ENCODE assay signal across 19 cellular contexts in the genomic region with DNA sequence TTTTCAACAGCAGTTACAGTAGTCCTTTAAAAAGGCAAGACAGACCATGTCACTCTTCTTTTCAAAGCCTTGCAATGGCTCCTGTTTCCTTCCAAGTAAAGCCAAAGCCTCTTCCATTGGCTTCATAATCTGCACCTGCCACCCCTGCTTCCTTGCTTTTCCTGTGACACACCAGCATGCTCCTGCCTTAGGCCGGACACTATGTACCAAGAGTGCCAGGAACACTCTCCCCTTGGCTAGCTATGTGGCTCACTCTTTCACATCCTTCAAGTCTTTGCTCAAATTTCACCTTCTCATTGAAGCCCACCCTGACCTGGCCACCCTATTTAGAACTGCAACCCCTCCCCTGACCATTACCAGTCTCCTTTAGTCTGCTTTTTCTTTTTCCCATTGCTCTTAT. TPM values are rescaled to one million over a fixed set of nuclear protein-coding genes. Genes with fewer than 3 reads are reported as not detected.
DNase-seq lines count a peak whose midpoint lies in the region; ATAC-seq and TF ChIP-seq lines count a peak whose summit lies in the region.
"Had no signal": no experiment of that assay in that cellular context is flagged by ENCODE, and none has a peak within 500 bp of the region (broad histone marks: within the 10 kb centered on the region; RNA-seq: fewer than 3 reads in every experiment).

No MANE protein-coding gene starts in this region.

- no peak overlapping the region for H3K14ac ChIP-seq in mesenchymal stem cell (ENCODE audit: low read length in 2 of 2)

- no peak overlapping the region for H3K9ac ChIP-seq in mesenchymal stem cell (ENCODE audit: low read length)
- H3K9ac ChIP-seq: BLaER1 had no signal

- no peak overlapping the region for H4K8ac ChIP-seq in mesenchymal stem cell (ENCODE audit: low read length)

- peak overlapping the region; percentile 58 for H2AK5ac ChIP-seq in mesenchymal stem cell (ENCODE audit: low read length, severe bottlenecking)

- H3K4me1 ChIP-seq in mesenchymal stem cell (ENCODE audit: control insufficient read depth, insufficient read depth, low read depth, low read length) (peaks cover 10% of the 10 kb centered on the region), thoracic aorta (ENCODE audit: control insufficient read depth in 1 of 2, low read depth in 2 of 2) (peaks cover 18 to 82% of the 10 kb centered on the region in 2 donors)
- H3K4me1 ChIP-seq: Caco-2, HAP-1 had no signal

- H2BK15ac ChIP-seq in mesenchymal stem cell (ENCODE audit: low read depth, poor library complexity, severe bottlenecking), result no peak overlapping the region

- no peak overlapping the region for H4K91ac ChIP-seq in mesenchymal stem cell (ENCODE audit: low read length)

- H3K79me1 ChIP-seq in mesenchymal stem cell (replicated peaks; ENCODE audit: low read length, poor library complexity, severe bottlenecking), result no peaks in the 10 kb centered on the region

- H3K36me3 ChIP-seq in mesenchymal stem cell (ENCODE audit: control insufficient read depth in 1 of 2, insufficient read depth in 2 of 2, low read depth in 1 of 2, low read length in 2 of 2), result peaks cover 0 to 4% of the 10 kb centered on the region in 2 experiments
- no peaks in the 10 kb centered on the region for H3K36me3 ChIP-seq in thoracic aorta
- H3K36me3 ChIP-seq: BLaER1, HAP-1 had no signal

- H3K18ac ChIP-seq in mesenchymal stem cell (ENCODE audit: low read depth in 1 of 2, low read length in 2 of 2), result no peak overlapping the region

- intact Hi-C loops in activated CD4-positive, alpha-beta T cell treated with anti-CD3 and anti-CD28 coated beads, Interleukin-2, amount 10 ng/mL, durations not matched to agents 24 days and 14 days (cut with micrococcal nuclease), result no loop called here
- intact Hi-C loops in sciatic nerve (cut with DNase I), result no loop called here

- H2AFZ ChIP-seq in mesenchymal stem cell (ENCODE audit: low read depth, low read length), result no peak overlapping the region

- H3K36me3 Mint-ChIP-seq in activated CD4-positive, alpha-beta T cell treated with anti-CD3 and anti-CD28 coated beads, Interleukin-2, amount 10 ng/mL, durations not matched to agents 24 days and 14 days (ENCODE audit: low read depth), result no peaks in the 10 kb centered on the region
- H3K36me3 Mint-ChIP-seq: CD4-positive, CD25-positive, alpha-beta regulatory T cell; CD8-positive, alpha-beta T cell had no signal

- H3K4ac ChIP-seq in mesenchymal stem cell (ENCODE audit: low read depth in 1 of 2, low read length in 2 of 2), result no peak overlapping the region

- H3K27me3 ChIP-seq in mesenchymal stem cell (ENCODE audit: control insufficient read depth in 1 of 2, insufficient read depth in 1 of 2, low read length in 2 of 2) (no peaks in the 10 kb centered on the region), thoracic aorta (replicated peaks; ENCODE audit: insufficient read depth) (no peaks in the 10 kb centered on the region)
- H3K27me3 ChIP-seq: BLaER1 had no signal

- no peak overlapping the region for H3K4me2 ChIP-seq in mesenchymal stem cell (ENCODE audit: low read length, poor library complexity, severe bottlenecking)
- H3K4me2 ChIP-seq: BLaER1 had no signal

- DNase-seq in activated CD4-positive, alpha-beta T cell treated with anti-CD3 and anti-CD28 coated beads, Interleukin-2, amount 10 ng/mL, durations not matched to agents 24 days and 14 days, result peak; percentile 42
- DNase-seq in activated CD4-positive, alpha-beta T cell treated with anti-CD3 and anti-CD28 coated beads, Interleukin-2, amount 50 U/mL, for 48 hours, result no peak
- DNase-seq in mesenchymal stem cell (no peak), thoracic aorta (ENCODE audit: low spot score) (no peak), sciatic nerve (ENCODE audit: low spot score) (no peak), cerebellar cortex (ENCODE audit: low spot score) (no peak)
- DNase-seq: Caco-2; CD4-positive, CD25-positive, alpha-beta regulatory T cell; CD8-positive, alpha-beta T cell; DMS153; DND-41; GOT3; HFFc6 had no signal

- H2BK120ac ChIP-seq in mesenchymal stem cell (ENCODE audit: low read depth, low read length), result no peak overlapping the region

- H2BK12ac ChIP-seq in mesenchymal stem cell (ENCODE audit: low read length in 2 of 2), result no peak overlapping the region

- H2BK5ac ChIP-seq in mesenchymal stem cell (ENCODE audit: low read depth, low read length, poor library complexity, severe bottlenecking), result no peak overlapping the region

- H3K9me3 Mint-ChIP-seq in activated CD4-positive, alpha-beta T cell treated with anti-CD3 and anti-CD28 coated beads, Interleukin-2, amount 10 ng/mL, durations not matched to agents 24 days and 14 days, result no peaks in the 10 kb centered on the region
- H3K9me3 Mint-ChIP-seq: CD4-positive, CD25-positive, alpha-beta regulatory T cell; CD8-positive, alpha-beta T cell; HFFc6 had no signal

- no peak overlapping the region for H3K4me3 ChIP-seq in mesenchymal stem cell (ENCODE audit: insufficient read depth in 1 of 2, low read depth in 1 of 2, low read length in 2 of 2)
- H3K4me3 ChIP-seq in thoracic aorta, result no peak overlapping the region
- H3K4me3 ChIP-seq: BLaER1, HAP-1 had no signal

- H3K4me3 Mint-ChIP-seq in activated CD4-positive, alpha-beta T cell treated with anti-CD3 and anti-CD28 coated beads, Interleukin-2, amount 10 ng/mL, durations not matched to agents 24 days and 14 days, result no peak overlapping the region
- H3K4me3 Mint-ChIP-seq: B cell; CD4-positive, CD25-positive, alpha-beta regulatory T cell; CD8-positive, alpha-beta T cell; HFFc6 had no signal

- H3K4me1 Mint-ChIP-seq in activated CD4-positive, alpha-beta T cell treated with anti-CD3 and anti-CD28 coated beads, Interleukin-2, amount 10 ng/mL, durations not matched to agents 24 days and 14 days, result no peaks in the 10 kb centered on the region

- no peak overlapping the region for H3K27ac ChIP-seq in mesenchymal stem cell (ENCODE audit: low read length, poor library complexity, severe bottlenecking)
- peak overlapping the region; percentile 87 to 91 for H3K27ac ChIP-seq in thoracic aorta
- H3K27ac ChIP-seq: 22Rv1, BLaER1, C4-2B had no signal

- no peak for TF ChIP-seq CTCF in thoracic aorta (IDR thresholded peaks at IDR 0.05)

- 97% methylated on average over 1 of the region's 1 CpG for WGBS in mesenchymal stem cell

- H3K9me3 ChIP-seq in mesenchymal stem cell (ENCODE audit: control insufficient read depth, low read length) (no peaks in the 10 kb centered on the region), thoracic aorta (no peaks in the 10 kb centered on the region)
- H3K9me3 ChIP-seq: BLaER1, Caco-2, HAP-1 had no signal

- no peak overlapping the region for H3K27ac Mint-ChIP-seq in activated CD4-positive, alpha-beta T cell treated with anti-CD3 and anti-CD28 coated beads, Interleukin-2, amount 10 ng/mL, durations not matched to agents 24 days and 14 days
- H3K27ac Mint-ChIP-seq: B cell; CD4-positive, CD25-positive, alpha-beta regulatory T cell; CD8-positive, alpha-beta T cell; HFFc6 had no signal

- H3K27me3 Mint-ChIP-seq in activated CD4-positive, alpha-beta T cell treated with anti-CD3 and anti-CD28 coated beads, Interleukin-2, amount 10 ng/mL, durations not matched to agents 24 days and 14 days, result no peaks in the 10 kb centered on the region
- H3K27me3 Mint-ChIP-seq: B cell; CD4-positive, CD25-positive, alpha-beta regulatory T cell had no signal

- ATAC-seq in thoracic aorta (ENCODE audit: insufficient number of reproducible peaks, low FRiP score, low read depth) (no peak), sciatic nerve (no peak), HG03196 (IDR thresholded peaks at IDR 0.05; ENCODE audit: unreplicated experiment) (no peak)
- ATAC-seq: CD8-positive, alpha-beta T cell had no signal

- no peak overlapping the region for H3K23ac ChIP-seq in mesenchymal stem cell (ENCODE audit: low read length in 2 of 2)

RNA-seq across cellular contexts. Expression of gene TRAF1, which starts 22.2 kb away (rescaled TPM):
- 164 and 166 TPM in 2 replicates for total RNA-seq in activated CD4-positive, alpha-beta T cell treated with anti-CD3 and anti-CD28 coated beads, Interleukin-2, amount 10 ng/mL, durations not matched to agents 24 days and 14 days
- 0.65 TPM for polyA plus RNA-seq in mesenchymal stem cell (2013, experiment 1 of 2)
- polyA plus RNA-seq in mesenchymal stem cell (2013, experiment 2 of 2), result 0.68 TPM
- total RNA-seq in thoracic aorta, result 10 to 100 TPM; 36.4 to 52.5 TPM
- 8.0 TPM for total RNA-seq in sciatic nerve
